ENCODE assay signal across 10 cellular contexts in genomic region chr13:94233401-94233800, GRCh38.
A peak's percentile ranks its signal among the peaks of the same experiment; 100 is the strongest.
DNase-seq lines count a peak whose midpoint lies in the region; ATAC-seq and TF ChIP-seq lines count a peak whose summit lies in the region.
"Had no signal": no experiment of that assay in that cellular context is flagged by ENCODE, and none has a peak within 500 bp of the region (broad histone marks: within the 10 kb centered on the region; RNA-seq: fewer than 3 reads in every experiment).

No MANE protein-coding gene starts in this region.

- 64 to 68% methylated on average over 5 of the region's 5 CpGs for WGBS in sigmoid colon, 2 donors

- no peaks in the 10 kb centered on the region for H3K36me3 ChIP-seq in sigmoid colon

- no peak overlapping the region for H3K27ac ChIP-seq in sigmoid colon
- H3K27ac ChIP-seq: SK-N-MC had no signal

- TF ChIP-seq POLR2A in sigmoid colon (IDR thresholded peaks at IDR 0.05), result no peak

- intact Hi-C loops in sigmoid colon (cut with DNase I), result no loop called here

- no peak for TF ChIP-seq EP300 in sigmoid colon (IDR thresholded peaks at IDR 0.05)

- H3K4me3 ChIP-seq in sigmoid colon, result peak overlapping the region in 1 of 4 donors; percentile 14
- H3K4me3 ChIP-seq: SK-N-MC had no signal

- peak; percentile 56 for DNase-seq in H4 (ENCODE audit: low spot score)
- DNase-seq in T1000 (lab: John Stamatoyannopoulos, UW), result peak; percentile 4
- peak; percentile 65 for DNase-seq in glomerular endothelial cell (ENCODE audit: extremely low read depth, low read depth, low spot score)
- DNase-seq in sigmoid colon, result peak; percentile 69
- no peak for DNase-seq in stimulated activated CD4-positive, alpha-beta T cell treated with anti-CD3 and anti-CD28 coated beads, Interleukin-15, amount 100 ng/mL, for 24 hours
- no peak for DNase-seq in NCI-H748 treated with DMSO at 0.1 percent for 48 hours (lab: John Stamatoyannopoulos, UW)
- DNase-seq: activated CD8-positive, alpha-beta memory T cell treated with anti-CD3 and anti-CD28 coated beads, Interleukin-2, amount 50 U/mL, for 48 hours had no signal

- no peaks in the 10 kb centered on the region for H3K27me3 ChIP-seq in sigmoid colon

- TF ChIP-seq CTCF in sigmoid colon (IDR thresholded peaks at IDR 0.05), result no peak

- ATAC-seq in GM21786 (IDR thresholded peaks at IDR 0.05; ENCODE audit: unreplicated experiment) (no peak), HG02610 (IDR thresholded peaks at IDR 0.05; ENCODE audit: unreplicated experiment) (no peak)

- no peaks in the 10 kb centered on the region for H3K9me3 ChIP-seq in sigmoid colon

- peaks cover 0 to 11% (median 3%) of the 10 kb centered on the region in 4 donors for H3K4me1 ChIP-seq in sigmoid colon

Comparison
In these comparisons a context has a peak if more than half of its experiments do, and no peak if none do; other contexts are left out.
1. DNase-seq: peak in H4 (single experiment), T1000 (single experiment), glomerular endothelial cell (single experiment) and sigmoid colon (single experiment); none in stimulated activated CD4-positive, alpha-beta T cell treated with anti-CD3 and anti-CD28 coated beads, Interleukin-15, amount 100 ng/mL, for 24 hours (single experiment) and NCI-H748 treated with DMSO at 0.1 percent for 48 hours (single experiment).